Comparison of ENCODE assay signal across 15 cellular contexts in genomic region chr13:41354416-41354815, GRCh38. TPM values are rescaled to one million over a fixed set of nuclear protein-coding genes. Genes with fewer than 3 reads are reported as not detected.
DNase-seq lines count a peak whose midpoint lies in the region; ATAC-seq and TF ChIP-seq lines count a peak whose summit lies in the region.
"Had no signal": no experiment of that assay in that cellular context is flagged by ENCODE, and none has a peak within 500 bp of the region (broad histone marks: within the 10 kb centered on the region; RNA-seq: fewer than 3 reads in every experiment).

No MANE protein-coding gene starts in this region.

- H3K27ac Mint-ChIP-seq in activated naive CD4-positive, alpha-beta T cell treated with anti-CD3 and anti-CD28 coated beads for 36 hours, result peak overlapping the region; percentile 77
- H3K27ac Mint-ChIP-seq in central memory CD8-positive, alpha-beta T cell (ENCODE audit: low read depth), result peak overlapping the region; percentile 94
- H3K27ac Mint-ChIP-seq in osteocyte (ENCODE audit: unreplicated experiment) (peak overlapping the region; percentile 19), chondrocyte (ENCODE audit: unreplicated experiment) (no peak overlapping the region)

- H2AFZ ChIP-seq in GM23248, result no peak overlapping the region

- no peaks in the 10 kb centered on the region for H3K27me3 Mint-ChIP-seq in activated naive CD4-positive, alpha-beta T cell treated with anti-CD3 and anti-CD28 coated beads for 36 hours (ENCODE audit: low read depth)
- no peaks in the 10 kb centered on the region for H3K27me3 Mint-ChIP-seq in central memory CD8-positive, alpha-beta T cell
- H3K27me3 Mint-ChIP-seq in osteocyte (ENCODE audit: unreplicated experiment), result no peaks in the 10 kb centered on the region
- H3K27me3 Mint-ChIP-seq in chondrocyte (ENCODE audit: low read depth), result no peaks in the 10 kb centered on the region

- no peak overlapping the region for H3K4me2 ChIP-seq in GM23248 (ENCODE audit: unreplicated experiment)

- no peak overlapping the region for H3K9ac ChIP-seq in GM23248

- WGBS in GM23248 (ENCODE audit: low coverage in 1 of 2, low lambda C conversion rate in 2 of 2, missing lambda C conversion rate in 2 of 2), 2 experiments, result 76 to 77% methylated on average over 5 of the region's 5 CpGs

- no peaks in the 10 kb centered on the region for H3K4me1 ChIP-seq in GM23248 (ENCODE audit: insufficient read depth)
- peaks cover 21% of the 10 kb centered on the region for H3K4me1 ChIP-seq in foreskin keratinocyte

- H3K27ac ChIP-seq in GM23248, result no peak overlapping the region
- H3K27ac ChIP-seq in foreskin keratinocyte, result no peak overlapping the region

- no peak for DNase-seq in activated naive CD4-positive, alpha-beta T cell treated with anti-CD3 and anti-CD28 coated beads for 36 hours
- DNase-seq in activated naive CD4-positive, alpha-beta T cell treated with Interleukin-2 at 50 U/mL for 16 hours, result no peak
- peak; percentile 6 for DNase-seq in GM23248
- DNase-seq in central memory CD8-positive, alpha-beta T cell (ENCODE audit: low spot score in 2 of 2), result no peak
- DNase-seq in osteocyte (ENCODE audit: extremely low spot score, unreplicated experiment), result no peak
- DNase-seq in chondrocyte (ENCODE audit: low spot score), result no peak
- no peak for DNase-seq in foreskin keratinocyte
- DNase-seq: DMS53, Karpas-422, NCI-H1105 treated with DMSO at 0.1 percent for 48 hours, NCI-H1930, NCI-H2171, NCI-H446 treated with DMSO at 0.1 percent for 48 hours, NCI-H748 treated with DMSO at 0.1 percent for 48 hours, SHP77 treated with DMSO at 0.1 percent for 48 hours had no signal

- in situ Hi-C loops in GM23248 (cut with MboI), result no loop called here

- CTCF ChIA-PET in activated naive CD4-positive, alpha-beta T cell treated with anti-CD3 and anti-CD28 coated beads for 36 hours (lab: Charles Lee), result interaction anchor here (0.5 to 0.7 kb wide), 2 partner anchors 25 to 100 kb away, joined by 3 read pairs; no protein-coding TSS in a partner anchor

- H3K4me1 Mint-ChIP-seq in activated naive CD4-positive, alpha-beta T cell treated with anti-CD3 and anti-CD28 coated beads for 36 hours (ENCODE audit: low read depth), result peaks cover 57% of the 10 kb centered on the region
- peaks cover 43% of the 10 kb centered on the region for H3K4me1 Mint-ChIP-seq in central memory CD8-positive, alpha-beta T cell
- peaks cover 3% of the 10 kb centered on the region for H3K4me1 Mint-ChIP-seq in osteocyte (ENCODE audit: unreplicated experiment)
- H3K4me1 Mint-ChIP-seq in chondrocyte (ENCODE audit: low read depth), result peaks cover 3% of the 10 kb centered on the region

- peaks cover 12% of the 10 kb centered on the region for H3K36me3 ChIP-seq in GM23248 (ENCODE audit: low read depth)

- H3K4me3 Mint-ChIP-seq in activated naive CD4-positive, alpha-beta T cell treated with anti-CD3 and anti-CD28 coated beads for 36 hours, result no peak overlapping the region
- H3K4me3 Mint-ChIP-seq in central memory CD8-positive, alpha-beta T cell, result no peak overlapping the region
- H3K4me3 Mint-ChIP-seq in osteocyte (ENCODE audit: unreplicated experiment), result no peak overlapping the region
- no peak overlapping the region for H3K4me3 Mint-ChIP-seq in chondrocyte (ENCODE audit: unreplicated experiment)

- H3K27me3 ChIP-seq in GM23248 (replicated peaks; ENCODE audit: insufficient read depth) (no peaks in the 10 kb centered on the region), foreskin keratinocyte (no peaks in the 10 kb centered on the region)

- no peaks in the 10 kb centered on the region for H3K9me3 Mint-ChIP-seq in activated naive CD4-positive, alpha-beta T cell treated with anti-CD3 and anti-CD28 coated beads for 36 hours
- H3K9me3 Mint-ChIP-seq in central memory CD8-positive, alpha-beta T cell, result no peaks in the 10 kb centered on the region
- no peaks in the 10 kb centered on the region for H3K9me3 Mint-ChIP-seq in osteocyte (ENCODE audit: unreplicated experiment)
- no peaks in the 10 kb centered on the region for H3K9me3 Mint-ChIP-seq in chondrocyte (ENCODE audit: low read depth)

- H3K9me3 ChIP-seq in GM23248 (ENCODE audit: low read depth), result no peaks in the 10 kb centered on the region

- no peaks in the 10 kb centered on the region for H4K20me1 ChIP-seq in GM23248 (ENCODE audit: insufficient read depth)

- TF ChIP-seq CTCF in osteocyte (IDR thresholded peaks at IDR 0.05), result no peak
- no peak for TF ChIP-seq CTCF in chondrocyte (IDR thresholded peaks at IDR 0.05)
- no peak for TF ChIP-seq CTCF in foreskin keratinocyte (conservative IDR thresholded peaks at IDR 0.05)

- H3K36me3 Mint-ChIP-seq in activated naive CD4-positive, alpha-beta T cell treated with anti-CD3 and anti-CD28 coated beads for 36 hours (ENCODE audit: low read depth), result peaks cover 28% of the 10 kb centered on the region
- peaks cover 20% of the 10 kb centered on the region for H3K36me3 Mint-ChIP-seq in central memory CD8-positive, alpha-beta T cell (ENCODE audit: insufficient read depth)
- peaks cover 23% of the 10 kb centered on the region for H3K36me3 Mint-ChIP-seq in osteocyte (ENCODE audit: unreplicated experiment)
- peaks cover 12% of the 10 kb centered on the region for H3K36me3 Mint-ChIP-seq in chondrocyte (ENCODE audit: low read depth)

- H3K79me2 ChIP-seq in GM23248 (ENCODE audit: insufficient read depth), result peaks cover 20% of the 10 kb centered on the region

- 0 out of 2 replicates have a peak, but pooled peaks cover 4% of the 10 kb centered on the region for H3F3A ChIP-seq in GM23248 (ENCODE audit: insufficient read depth)

- no peak overlapping the region for H3K4me3 ChIP-seq in GM23248

- intact Hi-C loops in activated naive CD4-positive, alpha-beta T cell treated with anti-CD3 and anti-CD28 coated beads for 36 hours (cut with micrococcal nuclease), result loop anchor here (10.0 kb wide), 1 partner anchor 690 kb away; the partner anchor contains the start of gene DGKH

- H3K9me2 ChIP-seq in GM23248 (ENCODE audit: insufficient read depth), result no peaks in the 10 kb centered on the region

- ATAC-seq in central memory CD8-positive, alpha-beta T cell (replicated peaks; ENCODE audit: extremely low read depth, poor library complexity, severe bottlenecking), result no peak
- no peak for ATAC-seq in foreskin keratinocyte

RNA-seq across cellular contexts. Expression of gene NAA16, which starts 43.3 kb away (rescaled TPM):
- 10 to 100 TPM; 29.6 to 31.5 TPM for total RNA-seq in activated naive CD4-positive, alpha-beta T cell treated with anti-CD3 and anti-CD28 coated beads for 36 hours
- 7.6 and 9.5 TPM in 2 replicates for total RNA-seq in GM23248 (2014; rRNA removed; shearing (Covaris generic))
- polyA plus RNA-seq in GM23248 (2016; fragmentation: Nextera tagmentation; extraction: Ambion mirVana), result 9.2 and 9.5 TPM in 2 replicates
- 15.7 and 22.8 TPM in 2 replicates for total RNA-seq in osteocyte
- total RNA-seq in chondrocyte, result 9.4 to 16.5 TPM (median 9.6 TPM) in 3 replicates
- total RNA-seq in foreskin keratinocyte, result 10.6 and 11.3 TPM in 2 replicates
- 4.2 and 5.2 TPM in 2 replicates for polyA plus RNA-seq in foreskin keratinocyte
